Comparison of ENCODE assay signal across 8 cellular contexts in genomic region chr12:13165578-13166120, GRCh38. TPM values are rescaled to one million over a fixed set of nuclear protein-coding genes. Genes with fewer than 3 reads are reported as not detected.
A peak's percentile ranks its signal among the peaks of the same experiment; 100 is the strongest.
DNase-seq lines count a peak whose midpoint lies in the region; ATAC-seq and TF ChIP-seq lines count a peak whose summit lies in the region.

No MANE protein-coding gene starts in this region.

- 4 to 8% methylated on average over 1 to 3 of the region's 3 CpGs for WGBS in esophagus squamous epithelium, 2 donors
- 10% methylated on average over 3 of the region's 3 CpGs for WGBS in prostate gland

- H3K27me3 ChIP-seq in esophagus squamous epithelium (no peaks in the 10 kb centered on the region), prostate gland (replicated peaks; ENCODE audit: insufficient read depth) (no peaks in the 10 kb centered on the region), uterus (no peaks in the 10 kb centered on the region)

- H3K9me3 ChIP-seq in esophagus squamous epithelium (no peaks in the 10 kb centered on the region), prostate gland (no peaks in the 10 kb centered on the region), uterus (no peaks in the 10 kb centered on the region)

- H3K36me3 ChIP-seq in esophagus squamous epithelium (no peaks in the 10 kb centered on the region), prostate gland (no peaks in the 10 kb centered on the region), uterus (no peaks in the 10 kb centered on the region)

- peak in 1 of 4 donors; percentile 33 for TF ChIP-seq POLR2A in esophagus squamous epithelium (IDR thresholded peaks at IDR 0.05)
- no peak for TF ChIP-seq POLR2A in prostate gland (IDR thresholded peaks at IDR 0.05)
- TF ChIP-seq POLR2A in uterus (IDR thresholded peaks at IDR 0.05), result no peak

- H3K4me3 ChIP-seq in esophagus squamous epithelium, result no peak overlapping the region
- H3K4me3 ChIP-seq in prostate gland, result no peak overlapping the region
- H3K4me3 ChIP-seq in uterus, result no peak overlapping the region

- in situ Hi-C loops in ACHN (cut with HindIII; ENCODE audit: low pct_ligation_motif_present, low pct_unique_long_range_greater_than_20kb, low sequenced_read_pairs), result no loop called here

- H3K4me1 ChIP-seq in esophagus squamous epithelium (peaks cover 27 to 65% (median 32%) of the 10 kb centered on the region in 3 donors), prostate gland (replicated peaks) (no peaks in the 10 kb centered on the region), uterus (no peaks in the 10 kb centered on the region)

- intact Hi-C loops in esophagus squamous epithelium (cut with DNase I), result no loop called here
- intact Hi-C loops in prostate gland (cut with DNase I), result no loop called here
- intact Hi-C loops in uterus (cut with DNase I; ENCODE audit: low total_unique reads), result no loop called here

- TF ChIP-seq CTCF in esophagus squamous epithelium (IDR thresholded peaks at IDR 0.05) (peak in 1 of 6 experiments; percentile 12), prostate gland (IDR thresholded peaks at IDR 0.05) (no peak), uterus (IDR thresholded peaks at IDR 0.05) (no peak)

- H3K27ac ChIP-seq in esophagus squamous epithelium (peak overlapping the region; percentile 83 to 91 (median 87)), prostate gland (peak overlapping the region in 1 of 2 donors; percentile 9), uterus (no peak overlapping the region)

- peak; percentile 49 for ATAC-seq in GM21717 (IDR thresholded peaks at IDR 0.05; ENCODE audit: unreplicated experiment)

- peak; percentile 81 for DNase-seq in ACHN
- DNase-seq in NCI-H2107 (lab: John Stamatoyannopoulos, UW), result peak; percentile 66
- DNase-seq in activated CD8-positive, alpha-beta memory T cell treated with anti-CD3 and anti-CD28 coated beads for 48 hours (ENCODE audit: low read depth in 2 of 3, low spot score in 2 of 3), result peak; percentile 23 to 53 (median 50)
- no peak for DNase-seq in esophagus squamous epithelium (lab: John Stamatoyannopoulos, UW)
- DNase-seq in prostate gland (ENCODE audit: low spot score), result peak; percentile 86
- DNase-seq in uterus, result peak; percentile 54 to 55
- no peak for DNase-seq in COLO829 (ENCODE audit: low spot score)

RNA-seq across cellular contexts. Expression of gene EMP1, which starts 30.9 kb away (rescaled TPM):
- total RNA-seq in esophagus squamous epithelium (1,000 to 10,000 TPM; 2,742 to 8,541 (median 3,206) TPM), prostate gland (10 to 100 TPM; 38.9 to 71.6 TPM), uterus (100 to 1,000 TPM in 3 of 4 donors, 10 to 100 TPM in 1; 48.9 to 345 (median 163) TPM)

Comparison
In these comparisons a context has a peak if more than half of its experiments do, and no peak if none do; other contexts are left out.
1. DNase-seq: peak in ACHN (single experiment), NCI-H2107 (single experiment), activated CD8-positive, alpha-beta memory T cell treated with anti-CD3 and anti-CD28 coated beads for 48 hours (3 of 3), prostate gland (single experiment) and uterus (2 of 2); none in esophagus squamous epithelium (single experiment) and COLO829 (single experiment).
2. H3K27ac ChIP-seq: peak in esophagus squamous epithelium (4 of 4); none in uterus (0 of 2).
3. RNA of gene EMP1, which starts 30.9 kb away (total RNA-seq): 2,742 to 8,541 TPM in esophagus squamous epithelium; 48.9 to 345 TPM in uterus and 38.9 to 71.6 TPM in prostate gland; every median in the first group is over 4 times any median in the second.